In genomic region chr2:13009027-13009426, GRCh38 we compare ENCODE assay signal across 26 cellular contexts.
DNase-seq lines count a peak whose midpoint lies in the region; ATAC-seq, FAIRE-seq and TF ChIP-seq lines count a peak whose summit lies in the region.
"Had no signal": no experiment of that assay in that cellular context is flagged by ENCODE, and none has a peak within 500 bp of the region (broad histone marks: within the 10 kb centered on the region; RNA-seq: fewer than 3 reads in every experiment).

No MANE protein-coding gene starts in this region.

- no peaks in the 10 kb centered on the region for H3K79me2 ChIP-seq in OCI-LY7 (ENCODE audit: insufficient read depth, low read depth, low read length)

- H3K4me3 ChIP-seq in IMR-90 (ENCODE audit: insufficient read depth, low read depth, low read length) (no peak overlapping the region), bronchial epithelial cell (ENCODE audit: low read depth, low read length) (no peak overlapping the region), lower leg skin (ENCODE audit: low read depth, poor library complexity, severe bottlenecking) (no peak overlapping the region), OCI-LY7 (ENCODE audit: low read depth, low read length, poor library complexity, severe bottlenecking) (no peak overlapping the region)
- H3K4me3 ChIP-seq: adrenal gland, lower lobe of right lung, upper lobe of right lung had no signal

- no peak overlapping the region for H3K14ac ChIP-seq in IMR-90 (replicated peaks; ENCODE audit: low read depth, low read length)

- in situ Hi-C loops in IMR-90 (cut with MboI; ENCODE audit: low sequenced_read_pairs): loop anchor here (5.0 to 10.0 kb wide), 2 partner anchors 292 to 1174 kb away; partner anchors contain the start of gene TRIB2

- H3K27ac Mint-ChIP-seq in activated T-helper 17 cell treated with anti-CD3 and anti-CD28 coated beads, Interleukin-2, amount 50 U/mL, for 72 hours: no peak overlapping the region
- H3K27ac Mint-ChIP-seq: CD14-positive monocyte, T-helper 17 cell had no signal

- no peak overlapping the region for H2BK20ac ChIP-seq in IMR-90 (ENCODE audit: low read depth, low read length)

- peak; percentile 98 for FAIRE-seq in bronchial epithelial cell (lab: Jason Lieb, UNC)
- FAIRE-seq: islet of Langerhans had no signal

- peak; percentile 19; the same call in 1 of the 2 replicates for ATAC-seq in IMR-90 (ENCODE audit: low read depth)
- no peak for ATAC-seq in activated T-helper 17 cell treated with anti-CD3 and anti-CD28 coated beads, Interleukin-2, amount 50 U/mL, for 72 hours (replicated peaks)
- ATAC-seq: lower lobe of right lung, PC-3, T-helper 17 cell, upper lobe of right lung had no signal

- no peaks in the 10 kb centered on the region for H3K36me3 Mint-ChIP-seq in activated T-helper 17 cell treated with anti-CD3 and anti-CD28 coated beads, Interleukin-2, amount 50 U/mL, for 72 hours (ENCODE audit: low read depth)
- H3K36me3 Mint-ChIP-seq: CD14-positive monocyte had no signal

- H2BK5ac ChIP-seq in IMR-90 (ENCODE audit: low read depth, low read length, poor library complexity, severe bottlenecking): no peak overlapping the region

- peaks cover 26% of the 10 kb centered on the region for H3K27me3 Mint-ChIP-seq in activated T-helper 17 cell treated with anti-CD3 and anti-CD28 coated beads, Interleukin-2, amount 50 U/mL, for 72 hours

- no peaks in the 10 kb centered on the region for H4K20me1 ChIP-seq in IMR-90 (ENCODE audit: insufficient read depth, low read length)
- no peaks in the 10 kb centered on the region for H4K20me1 ChIP-seq in OCI-LY7 (ENCODE audit: insufficient read depth, low read length)

- H3K23ac ChIP-seq in IMR-90 (ENCODE audit: low read depth, low read length): no peak overlapping the region

- TF ChIP-seq CTCF in IMR-90 (conservative IDR thresholded peaks at IDR 0.05; ENCODE audit: low read depth, low read length): no peak
- TF ChIP-seq CTCF in bronchial epithelial cell (IDR thresholded peaks at IDR 0.05; ENCODE audit: insufficient read depth, low read length, severe bottlenecking): no peak
- no peak for TF ChIP-seq CTCF in lower leg skin (IDR thresholded peaks at IDR 0.05)
- no peak for TF ChIP-seq CTCF in OCI-LY7 (conservative IDR thresholded peaks at IDR 0.05; ENCODE audit: low read length)

- peak overlapping the region; percentile 25 for H2AK9ac ChIP-seq in IMR-90 (replicated peaks; ENCODE audit: low read depth, low read length, poor library complexity)

- H3K4me1 ChIP-seq in IMR-90 (ENCODE audit: control insufficient read depth, insufficient read depth, low read length) (0 out of 2 replicates have a peak, but pooled peaks cover 2% of the 10 kb centered on the region), OCI-LY7 (ENCODE audit: insufficient read depth, low read length, poor library complexity, severe bottlenecking) (no peaks in the 10 kb centered on the region)

- H3K4me1 Mint-ChIP-seq in activated T-helper 17 cell treated with anti-CD3 and anti-CD28 coated beads, Interleukin-2, amount 50 U/mL, for 72 hours: no peaks in the 10 kb centered on the region
- H3K4me1 Mint-ChIP-seq: central memory CD8-positive, alpha-beta T cell had no signal

- no peak overlapping the region for H3K4ac ChIP-seq in IMR-90 (ENCODE audit: low read depth, low read length)

- no peak overlapping the region for H3K18ac ChIP-seq in IMR-90 (ENCODE audit: low read depth, low read length)

- POLR2A ChIA-PET in IMR-90 (lab: Charles Lee; ENCODE audit: unreplicated experiment) (no interaction called here), OCI-LY7 (lab: Charles Lee) (no interaction called here)

- dilution Hi-C loops in IMR-90 (cut with HindIII; ENCODE audit: low sequenced_read_pairs, unreplicated experiment): no loop called here

- H3K56ac ChIP-seq in IMR-90 (ENCODE audit: extremely low read depth, insufficient read depth, low read length): no peak overlapping the region

- no peaks in the 10 kb centered on the region for H3K9me3 Mint-ChIP-seq in activated T-helper 17 cell treated with anti-CD3 and anti-CD28 coated beads, Interleukin-2, amount 50 U/mL, for 72 hours
- H3K9me3 Mint-ChIP-seq: CD14-positive monocyte; central memory CD8-positive, alpha-beta T cell had no signal

- CTCF ChIA-PET in IMR-90 (lab: Yijun Ruan, JAX): interaction anchor here (1.0 kb wide), 1 partner anchor 73 kb away, joined by 3 read pairs; no protein-coding TSS in a partner anchor
- CTCF ChIA-PET in OCI-LY7 (lab: Charles Lee; ENCODE audit: unreplicated experiment): no interaction called here

- no peak overlapping the region for H4K8ac ChIP-seq in IMR-90 (ENCODE audit: low read depth in 2 of 2, low read length in 2 of 2)

- H3K4me2 ChIP-seq in IMR-90 (ENCODE audit: low read depth, low read length) (no peak overlapping the region), OCI-LY7 (ENCODE audit: low read length) (no peak overlapping the region)

- intact Hi-C loops in IMR-90 (cut with micrococcal nuclease): loop anchor here (5.0 to 10.0 kb wide), 6 partner anchors 474 to 1317 kb away; no protein-coding TSS in a partner anchor
- intact Hi-C loops in lower leg skin (cut with DNase I; ENCODE audit: low total_unique reads): loop anchor here (10.0 kb wide), 1 partner anchor 1154 kb away; no protein-coding TSS in a partner anchor
- intact Hi-C loops in OCI-LY7 (cut with micrococcal nuclease; ENCODE audit: unreplicated experiment): loop anchor here (5.0 to 10.0 kb wide), 2 partner anchors 957 to 1314 kb away; no protein-coding TSS in a partner anchor

- H4K5ac ChIP-seq in IMR-90 (ENCODE audit: low read depth, low read length): no peak overlapping the region

- H2BK15ac ChIP-seq in IMR-90 (ENCODE audit: low read depth, low read length): no peak overlapping the region

- H3K9me3 ChIP-seq in IMR-90 (ENCODE audit: control insufficient read depth, insufficient read depth, low read length) (no peaks in the 10 kb centered on the region), OCI-LY7 (ENCODE audit: low read length) (no peaks in the 10 kb centered on the region)
- H3K9me3 ChIP-seq: adrenal gland, lower lobe of right lung, upper lobe of right lung had no signal

- no peaks in the 10 kb centered on the region for H3K79me1 ChIP-seq in IMR-90 (ENCODE audit: low read depth in 1 of 2, low read length in 2 of 2)

- H3K4me3 Mint-ChIP-seq in activated T-helper 17 cell treated with anti-CD3 and anti-CD28 coated beads, Interleukin-2, amount 50 U/mL, for 72 hours: no peak overlapping the region
- H3K4me3 Mint-ChIP-seq: CD14-positive monocyte; central memory CD8-positive, alpha-beta T cell; T-helper 17 cell had no signal

- no peaks in the 10 kb centered on the region for H3K36me3 ChIP-seq in IMR-90 (ENCODE audit: control insufficient read depth, insufficient read depth, low read length)
- no peaks in the 10 kb centered on the region for H3K36me3 ChIP-seq in bronchial epithelial cell (ENCODE audit: control insufficient read depth, insufficient read depth, low read length)
- H3K36me3 ChIP-seq in OCI-LY7 (ENCODE audit: insufficient read depth, low read length): no peaks in the 10 kb centered on the region
- H3K36me3 ChIP-seq: adrenal gland, lower lobe of right lung, upper lobe of right lung had no signal

- no peak overlapping the region for H3K9ac ChIP-seq in IMR-90 (ENCODE audit: low read depth, low read length)

- no peak overlapping the region for H4K91ac ChIP-seq in IMR-90 (ENCODE audit: insufficient read depth, low read depth, low read length)

- no peak for TF ChIP-seq POLR2A in IMR-90 (IDR thresholded peaks at IDR 0.05; ENCODE audit: low read depth, low read length)
- no peak for TF ChIP-seq POLR2A in lower leg skin (IDR thresholded peaks at IDR 0.05)

- peaks cover 8% of the 10 kb centered on the region for H3K27me3 ChIP-seq in IMR-90 (ENCODE audit: control insufficient read depth, insufficient read depth, low read length)
- no peaks in the 10 kb centered on the region for H3K27me3 ChIP-seq in bronchial epithelial cell (ENCODE audit: control insufficient read depth, insufficient read depth, low read length)
- H3K27me3 ChIP-seq: adrenal gland had no signal

- no peak for TF ChIP-seq RAD21 in IMR-90 (IDR thresholded peaks at IDR 0.05; ENCODE audit: low read length)

- no peak overlapping the region for H2BK120ac ChIP-seq in IMR-90 (ENCODE audit: low read depth, low read length)

- H2AFZ ChIP-seq in IMR-90 (replicated peaks; ENCODE audit: low read length, poor library complexity) (no peak overlapping the region), OCI-LY7 (ENCODE audit: low read length) (no peak overlapping the region)

- BruUV-seq in IMR-90 (replicated peaks; lab: Mats Ljungman, UMichigan): no TSS peak
- BruUV-seq in OCI-LY7 (replicated peaks; lab: Mats Ljungman, UMichigan): no TSS peak

- H3K27ac ChIP-seq in IMR-90 (ENCODE audit: insufficient read depth, low read length): no peak overlapping the region
- no peak overlapping the region for H3K27ac ChIP-seq in OCI-LY7 (ENCODE audit: low read depth, low read length, poor library complexity, severe bottlenecking)
- H3K27ac ChIP-seq: adrenal gland, lower lobe of right lung, upper lobe of right lung, VCaP had no signal

- no peaks in the 10 kb centered on the region for H3K9me2 ChIP-seq in OCI-LY7 (ENCODE audit: insufficient read depth, low read length)

- H3K9me1 ChIP-seq in IMR-90 (ENCODE audit: insufficient read depth, low read length): no peaks in the 10 kb centered on the region

- no CpG with 5 or more reads among the region's 2 CpGs for WGBS in IMR-90 (ENCODE audit: extremely low coverage in 2 of 2, insufficient read length in 1 of 2), 2 experiments
- 30 to 38% methylated on average over 2 of the region's 2 CpGs for WGBS in lower leg skin, 2 donors

- DNase-seq in AG08395 (ENCODE audit: low spot score): peak; percentile 59
- peak; percentile 33 for DNase-seq in IMR-90
- peak; percentile 90 for DNase-seq in bronchial epithelial cell (ENCODE audit: low read depth)
- DNase-seq in iris pigment epithelial cell (ENCODE audit: low read depth): peak; percentile 57
- no peak for DNase-seq in lower leg skin (ENCODE audit: low spot score in 2 of 2)
- DNase-seq in OCI-LY7 (ENCODE audit: low spot score): no peak
- DNase-seq in activated CD4-positive, CD25-positive, alpha-beta regulatory T cell treated with anti-CD3 and anti-CD28 coated beads, Interleukin-2, amount 50 U/mL, for 72 hours: no peak
- DNase-seq: activated CD4-positive, alpha-beta T cell treated with anti-CD3 and anti-CD28 coated beads, Interleukin-2, amount 50 U/mL, for 1 hour; activated gamma-delta T cell treated with Interleukin-2 at 50 U/mL for 16 hours; adrenal gland; DMS 273 treated with DMSO at 0.1 percent for 48 hours; GDM1; lower lobe of right lung; NCI-H1694 treated with DMSO at 0.1 percent for 48 hours; NCI-H774; occipital lobe; PC-3; retina; stimulated activated CD4-positive, alpha-beta T cell treated with anti-CD3 and anti-CD28 coated beads, Interleukin-4, amount 100 ng/mL, for 4 hours; T-helper 17 cell; upper lobe of right lung had no signal

- H2AK5ac ChIP-seq in IMR-90 (ENCODE audit: low read depth, low read length): no peak overlapping the region

TF ChIP-seq in IMR-90, 13 proteins besides CTCF, POLR2A, EP300 and RAD21:
- TF ChIP-seq CHD1 (IDR thresholded peaks at IDR 0.05; ENCODE audit: low read depth, low read length) (no peak), CEBPB (IDR thresholded peaks at IDR 0.05; ENCODE audit: low read depth, low read length) (peak; percentile 27; the same call in 1 of the 2 replicates)

Comparison
In these comparisons a context has a peak if more than half of its experiments do, and no peak if none do; other contexts are left out.
1. DNase-seq: peak in AG08395 (single experiment), IMR-90 (single experiment), bronchial epithelial cell (single experiment) and iris pigment epithelial cell (single experiment); none in lower leg skin (0 of 2), OCI-LY7 (single experiment) and activated CD4-positive, CD25-positive, alpha-beta regulatory T cell treated with anti-CD3 and anti-CD28 coated beads, Interleukin-2, amount 50 U/mL, for 72 hours (single experiment).